In the genomic region with DNA sequence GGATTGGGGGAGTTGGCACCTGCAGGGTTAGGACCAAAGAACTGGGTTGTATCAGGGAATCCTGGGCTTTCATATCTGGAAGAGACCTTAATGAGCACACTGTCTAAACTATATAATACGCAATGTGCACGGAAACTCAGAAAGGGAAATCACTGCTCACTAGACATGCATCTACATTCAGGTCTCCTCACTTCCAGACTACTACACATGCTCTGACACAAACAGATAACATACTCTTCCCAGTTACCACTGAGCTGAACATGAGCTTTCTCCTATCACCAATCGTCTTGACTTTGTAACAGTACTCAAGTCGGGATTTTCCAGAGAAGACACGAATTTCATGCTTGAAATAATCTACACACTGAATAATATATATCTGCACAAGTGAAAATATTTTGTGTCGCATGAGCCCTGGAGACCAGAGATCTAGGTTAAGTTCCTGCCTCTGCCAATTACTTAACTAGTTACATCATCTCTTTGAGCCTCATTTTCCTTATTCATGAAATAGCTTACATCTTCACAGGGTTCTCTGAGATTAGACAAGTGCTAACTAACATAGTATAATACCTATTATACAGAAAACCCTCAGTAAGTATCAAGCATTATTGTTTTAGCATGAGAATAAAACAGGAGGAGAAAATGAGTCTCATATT, we compare ENCODE assay signal across 14 cellular contexts.
DNase-seq lines count a peak whose midpoint lies in the region; ATAC-seq and TF ChIP-seq lines count a peak whose summit lies in the region.
"Had no signal": no experiment of that assay in that cellular context is flagged by ENCODE, and none has a peak within 500 bp of the region (broad histone marks: within the 10 kb centered on the region; RNA-seq: fewer than 3 reads in every experiment).

No MANE protein-coding gene starts in this region.

- no peak for ATAC-seq in activated T-cell treated with anti-CD3 and anti-CD28 coated beads, Interleukin-2, amount 50 U/mL, for 72 hours (replicated peaks in 1 of 2)
- no peak for ATAC-seq in HG03108 (IDR thresholded peaks at IDR 0.05; ENCODE audit: unreplicated experiment)
- ATAC-seq: left colon had no signal

- peaks cover 14 to 31% of the 10 kb centered on the region in 2 donors for H3K36me3 Mint-ChIP-seq in activated T-cell treated with anti-CD3 and anti-CD28 coated beads, Interleukin-2, amount 50 U/mL, for 72 hours (ENCODE audit: insufficient read depth in 2 of 2)

- TF ChIP-seq EP300 in esophagus muscularis mucosa (IDR thresholded peaks at IDR 0.05) (no peak), stomach (IDR thresholded peaks at IDR 0.05) (no peak)

- H3K27me3 ChIP-seq in esophagus muscularis mucosa (no peaks in the 10 kb centered on the region), stomach (no peaks in the 10 kb centered on the region)

- WGBS in esophagus muscularis mucosa: 89% methylated on average over 6 of the region's 6 CpGs
- WGBS in stomach, 5 donors: 89 to 96% (median 93%) methylated on average over 6 of the region's 6 CpGs

- no peaks in the 10 kb centered on the region for H3K27me3 Mint-ChIP-seq in activated T-cell treated with anti-CD3 and anti-CD28 coated beads, Interleukin-2, amount 50 U/mL, for 72 hours (ENCODE audit: low read depth)

- no peaks in the 10 kb centered on the region for H3K9me3 Mint-ChIP-seq in activated T-cell treated with anti-CD3 and anti-CD28 coated beads, Interleukin-2, amount 50 U/mL, for 72 hours
- H3K9me3 Mint-ChIP-seq: nephron had no signal

- TF ChIP-seq POLR2A in esophagus muscularis mucosa (IDR thresholded peaks at IDR 0.05; ENCODE audit: low read depth): no peak
- no peak for TF ChIP-seq POLR2A in stomach (IDR thresholded peaks at IDR 0.05)

- intact Hi-C loops in esophagus muscularis mucosa (cut with DNase I): loop anchor here (10.0 kb wide), 1 partner anchor 210 kb away; no protein-coding TSS in a partner anchor
- intact Hi-C loops in stomach (cut with DNase I; ENCODE audit: low total_unique reads): no loop called here

- H3K4me3 ChIP-seq in esophagus muscularis mucosa (no peak overlapping the region), stomach (no peak overlapping the region)
- H3K4me3 ChIP-seq: ascending aorta, GM12878 had no signal

- peaks cover 0 to 10% (median 3%) of the 10 kb centered on the region in 4 donors for H3K4me1 ChIP-seq in esophagus muscularis mucosa
- H3K4me1 ChIP-seq in stomach: peaks cover 0 to 20% (median 7%) of the 10 kb centered on the region in 4 donors
- H3K4me1 ChIP-seq: ascending aorta had no signal

- H3K36me3 ChIP-seq in esophagus muscularis mucosa: peaks cover 8 to 83% (median 62%) of the 10 kb centered on the region in 4 donors
- peaks cover 24 to 95% (median 88%) of the 10 kb centered on the region in 4 donors for H3K36me3 ChIP-seq in stomach

- DNase-seq in activated T-cell treated with anti-CD3 and anti-CD28 coated beads, Interleukin-2, amount 50 U/mL, for 72 hours: no peak
- no peak for DNase-seq in activated T-cell treated with anti-CD3 and anti-CD28 coated beads, Interleukin-2, amount 50 U/mL, for 1 hour
- DNase-seq in OCI-M1 (lab: John Stamatoyannopoulos, UW) (peak; percentile 54), esophagus muscularis mucosa (ENCODE audit: extremely low spot score) (no peak), stomach (no peak), hippocampal formation (lab: John Stamatoyannopoulos, UW) (no peak), HuH-7.5 (ENCODE audit: low spot score) (no peak)
- DNase-seq: DND-41; effector CD8-positive, alpha-beta T cell; left colon had no signal

- H3K27ac ChIP-seq in esophagus muscularis mucosa (replicated peaks in 1 of 4): peak overlapping the region in 3 of 4 donors; percentile 10 to 52 (median 14)
- peak overlapping the region in 3 of 5 donors; percentile 35 to 68 (median 58) for H3K27ac ChIP-seq in stomach

- H3K4me3 Mint-ChIP-seq in activated T-cell treated with anti-CD3 and anti-CD28 coated beads, Interleukin-2, amount 50 U/mL, for 72 hours: peak overlapping the region in 1 of 2 donors; percentile 54
- H3K4me3 Mint-ChIP-seq: nephron had no signal

- no peaks in the 10 kb centered on the region for H3K9me3 ChIP-seq in esophagus muscularis mucosa
- H3K9me3 ChIP-seq in stomach: no peaks in the 10 kb centered on the region
- H3K9me3 ChIP-seq: ascending aorta had no signal

- TF ChIP-seq CTCF in esophagus muscularis mucosa (IDR thresholded peaks at IDR 0.05) (no peak), stomach (IDR thresholded peaks at IDR 0.05) (no peak)

- peak overlapping the region; percentile 67 for H3K27ac Mint-ChIP-seq in activated T-cell treated with anti-CD3 and anti-CD28 coated beads, Interleukin-2, amount 50 U/mL, for 72 hours
- H3K27ac Mint-ChIP-seq: nephron had no signal

- peaks cover 32% of the 10 kb centered on the region for H3K4me1 Mint-ChIP-seq in activated T-cell treated with anti-CD3 and anti-CD28 coated beads, Interleukin-2, amount 50 U/mL, for 72 hours (ENCODE audit: low read depth)
- H3K4me1 Mint-ChIP-seq: nephron had no signal
